ENCODE assay signal across 11 cellular contexts in the genomic region with DNA sequence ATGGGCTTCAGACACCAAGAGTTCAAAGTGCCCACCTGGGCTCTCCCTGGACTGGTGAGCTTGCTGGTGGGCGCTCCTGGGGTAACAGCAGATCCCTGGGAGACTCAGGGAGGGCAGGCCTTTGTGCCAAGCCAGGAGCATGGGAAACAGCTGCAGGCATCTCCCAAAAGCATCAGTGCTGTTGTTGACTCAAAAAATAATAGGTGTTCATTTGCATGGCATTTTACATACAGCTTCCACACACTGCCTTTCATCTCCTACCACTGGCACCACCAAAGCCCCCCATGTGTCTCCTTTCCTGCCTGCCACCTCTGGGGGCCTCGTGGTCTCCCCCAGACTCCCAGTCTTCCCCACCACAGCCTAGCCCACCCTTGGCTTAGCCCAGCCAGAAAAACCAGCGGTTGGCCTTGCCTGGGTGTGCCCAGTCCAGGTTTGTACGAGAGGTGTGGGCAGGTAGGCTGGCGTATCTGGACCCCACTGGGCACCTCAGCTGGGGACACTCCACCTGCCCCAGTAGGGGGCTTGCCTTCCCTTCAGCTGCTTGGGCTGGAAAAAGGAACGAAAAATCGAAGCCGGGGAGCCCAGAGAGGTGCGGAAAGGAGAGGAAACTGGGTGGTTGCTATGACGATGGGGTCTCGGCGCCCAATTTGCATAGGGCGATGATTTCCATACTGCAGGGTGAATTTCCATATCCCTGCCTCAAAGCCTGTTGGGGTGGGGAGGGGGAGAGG. TPM values are rescaled to one million over a fixed set of nuclear protein-coding genes. Genes with fewer than 3 reads are reported as not detected.
A peak's percentile ranks its signal among the peaks of the same experiment; 100 is the strongest.
DNase-seq lines count a peak whose midpoint lies in the region; ATAC-seq and TF ChIP-seq lines count a peak whose summit lies in the region.
"Had no signal": no experiment of that assay in that cellular context is flagged by ENCODE, and none has a peak within 500 bp of the region (broad histone marks: within the 10 kb centered on the region; RNA-seq: fewer than 3 reads in every experiment).

No MANE protein-coding gene starts in this region.

- DNase-seq in NCI-H2227 (lab: John Stamatoyannopoulos, UW; ENCODE audit: unreplicated experiment) (peak; percentile 29), NCI-H2227 treated with DMSO at 0.1 percent for 48 hours (lab: John Stamatoyannopoulos, UW) (no peak), retina (peak; percentile 44), left ventricle myocardium inferior (no peak), uterus (no peak), nucleus accumbens (lab: John Stamatoyannopoulos, UW) (no peak)
- DNase-seq: NCI-H2029 treated with DMSO at 0.1 percent for 48 hours; stimulated activated CD4-positive, alpha-beta T cell treated with anti-CD3 and anti-CD28 coated beads, Interleukin-15, amount 100 ng/mL, for 24 hours had no signal

- H3K4me1 ChIP-seq in ectodermal cell (ENCODE audit: control insufficient read depth, insufficient read depth, low read length) (peaks cover 7% of the 10 kb centered on the region), left ventricle myocardium inferior (peaks cover 21% of the 10 kb centered on the region), uterus (no peaks in the 10 kb centered on the region)

- no peak overlapping the region for H3K27ac ChIP-seq in ectodermal cell (ENCODE audit: insufficient read depth, low read depth, low read length, poor library complexity, severe bottlenecking)
- no peak overlapping the region for H3K27ac ChIP-seq in left ventricle myocardium inferior (replicated peaks)
- no peak overlapping the region for H3K27ac ChIP-seq in uterus

- H3K4me3 ChIP-seq in ectodermal cell (ENCODE audit: insufficient read depth, low read depth, low read length): peak overlapping the region; percentile 1
- H3K4me3 ChIP-seq in left ventricle myocardium inferior: no peak overlapping the region
- no peak overlapping the region for H3K4me3 ChIP-seq in uterus

- H3K9me3 ChIP-seq in ectodermal cell (ENCODE audit: control insufficient read depth, low read length) (no peaks in the 10 kb centered on the region), left ventricle myocardium inferior (replicated peaks) (no peaks in the 10 kb centered on the region), uterus (no peaks in the 10 kb centered on the region)

- peak; percentile 50 for ATAC-seq in HG02623 (IDR thresholded peaks at IDR 0.05; ENCODE audit: unreplicated experiment)

- no peaks in the 10 kb centered on the region for H3K36me3 ChIP-seq in ectodermal cell (ENCODE audit: control insufficient read depth, insufficient read depth, low read length)
- H3K36me3 ChIP-seq in left ventricle myocardium inferior: no peaks in the 10 kb centered on the region
- no peaks in the 10 kb centered on the region for H3K36me3 ChIP-seq in uterus

- TF ChIP-seq POLR2A in uterus (IDR thresholded peaks at IDR 0.05): no peak

- H3K27me3 ChIP-seq in ectodermal cell (ENCODE audit: control insufficient read depth, insufficient read depth, low read length, poor library complexity, severe bottlenecking) (peaks cover 27% of the 10 kb centered on the region), left ventricle myocardium inferior (ENCODE audit: low read depth) (peaks cover 83% of the 10 kb centered on the region), uterus (no peaks in the 10 kb centered on the region)

- intact Hi-C loops in left ventricle myocardium inferior (cut with micrococcal nuclease): no loop called here
- intact Hi-C loops in uterus (cut with DNase I; ENCODE audit: low total_unique reads): no loop called here

- WGBS in ectodermal cell, 2 experiments: 14 to 16% methylated on average over 13 of the region's 13 CpGs

- no peak for TF ChIP-seq CTCF in left ventricle myocardium inferior (IDR thresholded peaks at IDR 0.05; ENCODE audit: borderline replicate concordance)
- no peak for TF ChIP-seq CTCF in uterus (IDR thresholded peaks at IDR 0.05)

RNA-seq across cellular contexts. Expression of a gene that starts 15.0 kb away (rescaled TPM):
- 0.43 TPM for polyA plus RNA-seq in ectodermal cell (2013, experiment 1 of 4)
- polyA plus RNA-seq in ectodermal cell (2013, experiment 2 of 4): 0.57 TPM
- polyA plus RNA-seq in ectodermal cell (2013, experiment 3 of 4): 0.32 TPM
- 0.16 TPM for polyA plus RNA-seq in ectodermal cell (2013, experiment 4 of 4)
- total RNA-seq in left ventricle myocardium inferior (not detected), uterus (under 1 TPM in 1 of 4 donors, not detected in 3; 0.85 TPM)
- total RNA-seq: G401 had no signal

RNA-seq across cellular contexts. Expression of a gene that starts 44.1 kb away (rescaled TPM):
- polyA plus RNA-seq in ectodermal cell (2013, experiment 1 of 4): 4.1 TPM
- 3.5 TPM for polyA plus RNA-seq in ectodermal cell (2013, experiment 2 of 4)
- polyA plus RNA-seq in ectodermal cell (2013, experiment 3 of 4): 3.0 TPM
- 4.5 TPM for polyA plus RNA-seq in ectodermal cell (2013, experiment 4 of 4)
- 23.7 TPM for total RNA-seq in left ventricle myocardium inferior
- 10 to 100 TPM; 29.2 to 90.1 (median 44.6) TPM for total RNA-seq in uterus

Comparison
In these comparisons a context has a peak if more than half of its experiments do, and no peak if none do; other contexts are left out.
1. DNase-seq: peak in NCI-H2227 (single experiment) and retina (single experiment); none in NCI-H2227 treated with DMSO at 0.1 percent for 48 hours (single experiment), left ventricle myocardium inferior (single experiment), uterus (0 of 2) and nucleus accumbens (0 of 56).